In the genomic region with DNA sequence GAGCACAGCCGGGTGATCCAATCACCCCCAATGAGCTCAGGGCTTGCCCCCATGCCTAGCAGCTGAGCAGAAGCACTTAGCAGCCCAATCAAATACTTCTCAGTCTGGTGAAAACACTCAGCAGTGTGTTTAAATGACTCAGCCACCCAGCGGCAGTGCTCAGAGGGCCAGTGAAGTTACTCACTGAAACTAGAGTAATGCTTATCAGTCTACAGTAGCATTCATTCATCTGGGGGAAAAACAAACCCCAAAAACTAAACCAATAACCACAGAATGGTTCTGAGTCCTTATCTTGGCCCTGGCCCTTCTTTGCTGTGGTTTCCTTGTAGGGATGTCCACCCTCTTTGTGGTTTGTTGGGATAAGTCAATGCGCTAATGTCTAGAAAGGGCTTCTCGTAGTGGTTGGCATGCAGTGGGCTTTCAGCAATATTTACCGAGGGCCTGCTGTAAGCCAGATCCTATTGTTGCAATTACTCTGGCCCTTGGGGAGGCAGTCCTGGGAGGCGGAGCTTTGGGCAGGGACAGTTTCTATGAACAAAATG, we compare ENCODE assay signal across 1 cellular context.
TF ChIP-seq lines count a peak whose summit lies in the region.

No MANE protein-coding gene starts in this region.

TF ChIP-seq in HEK293T, 16 proteins besides CTCF, POLR2A, EP300 and RAD21 (continued from another document):
- TF ChIP-seq L3MBTL2 (conservative IDR thresholded peaks at IDR 0.05) (no peak), ZNF384 (IDR thresholded peaks at IDR 0.05) (no peak), FOXK2 (IDR thresholded peaks at IDR 0.05) (no peak), FOXA1 (IDR thresholded peaks at IDR 0.05) (no peak), ARNT (IDR thresholded peaks at IDR 0.05) (no peak), TARDBP (IDR thresholded peaks at IDR 0.05) (no peak), FOXM1 (IDR thresholded peaks at IDR 0.05; ENCODE audit: borderline replicate concordance) (no peak)
- TF ChIP-seq, protein P1, sequence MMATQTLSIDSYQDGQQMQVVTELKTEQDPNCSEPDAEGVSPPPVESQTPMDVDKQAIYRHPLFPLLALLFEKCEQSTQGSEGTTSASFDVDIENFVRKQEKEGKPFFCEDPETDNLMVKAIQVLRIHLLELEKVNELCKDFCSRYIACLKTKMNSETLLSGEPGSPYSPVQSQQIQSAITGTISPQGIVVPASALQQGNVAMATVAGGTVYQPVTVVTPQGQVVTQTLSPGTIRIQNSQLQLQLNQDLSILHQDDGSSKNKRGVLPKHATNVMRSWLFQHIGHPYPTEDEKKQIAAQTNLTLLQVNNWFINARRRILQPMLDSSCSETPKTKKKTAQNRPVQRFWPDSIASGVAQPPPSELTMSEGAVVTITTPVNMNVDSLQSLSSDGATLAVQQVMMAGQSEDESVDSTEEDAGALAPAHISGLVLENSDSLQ (IDR thresholded peaks at IDR 0.05) = no peak
